Comparison of ENCODE assay signal across 14 cellular contexts in genomic region chr21:36478941-36479340, GRCh38. TPM values are rescaled to one million over a fixed set of nuclear protein-coding genes. Genes with fewer than 3 reads are reported as not detected.
DNase-seq lines count a peak whose midpoint lies in the region; ATAC-seq and TF ChIP-seq lines count a peak whose summit lies in the region.
"Had no signal": no experiment of that assay in that cellular context is flagged by ENCODE, and none has a peak within 500 bp of the region (broad histone marks: within the 10 kb centered on the region; RNA-seq: fewer than 3 reads in every experiment).

No MANE protein-coding gene starts in this region.

- DNase-seq in ELR (ENCODE audit: low read depth) (peak; percentile 8), OCI-LY7 (ENCODE audit: low spot score) (no peak), fibroblast of pulmonary artery (ENCODE audit: low read depth) (peak; percentile 14), osteoblast (ENCODE audit: insufficient read length, low spot score, missing footprints) (no peak), NCI-H510A (lab: John Stamatoyannopoulos, UW) (no peak), NCI-H69 (lab: John Stamatoyannopoulos, UW) (no peak), ureter (ENCODE audit: low spot score) (no peak)
- DNase-seq: activated naive CD8-positive, alpha-beta T cell treated with anti-CD3 and anti-CD28 coated beads for 36 hours; DMS79; NCI-H1436; stimulated activated naive CD4-positive, alpha-beta T cell treated with Interleukin-2 at 50 U/mL for 16 hours had no signal

- H3K4me2 ChIP-seq in OCI-LY7 (ENCODE audit: low read length) (no peak overlapping the region), osteoblast (ENCODE audit: insufficient read depth, low read length) (peak overlapping the region; percentile 87)

- TF ChIP-seq CTCF in OCI-LY7 (conservative IDR thresholded peaks at IDR 0.05; ENCODE audit: low read length) (peak; percentile 57; the same call in 1 of the 2 replicates), fibroblast of pulmonary artery (IDR thresholded peaks at IDR 0.05; ENCODE audit: low read length, missing control alignments) (peak; percentile 36), osteoblast (IDR thresholded peaks at IDR 0.05; ENCODE audit: extremely low read depth, low read depth, low read length) (peak; percentile 43)

- H3K4me1 ChIP-seq in OCI-LY7 (ENCODE audit: insufficient read depth, low read length, poor library complexity, severe bottlenecking) (no peaks in the 10 kb centered on the region), osteoblast (ENCODE audit: insufficient read depth, low read length) (peaks cover 26% of the 10 kb centered on the region)

- BruUV-seq in OCI-LY7 (replicated peaks; lab: Mats Ljungman, UMichigan): no TSS peak

- H3K27ac ChIP-seq in OCI-LY7 (ENCODE audit: low read depth, low read length, poor library complexity, severe bottlenecking) (no peak overlapping the region), osteoblast (ENCODE audit: low read depth, low read length) (peak overlapping the region; percentile 99)

- H3K4me3 ChIP-seq in OCI-LY7 (ENCODE audit: low read depth, low read length, poor library complexity, severe bottlenecking) (no peak overlapping the region), fibroblast of pulmonary artery (replicated peaks; ENCODE audit: low read depth, low read length) (no peak overlapping the region), osteoblast (ENCODE audit: insufficient read depth, low read length) (peak overlapping the region; percentile 59)
- H3K4me3 ChIP-seq: lung had no signal

- H3K79me2 ChIP-seq in OCI-LY7 (ENCODE audit: insufficient read depth, low read depth, low read length) (no peaks in the 10 kb centered on the region), osteoblast (ENCODE audit: insufficient read depth, low read length) (no peaks in the 10 kb centered on the region)

- no peaks in the 10 kb centered on the region for H3K27me3 ChIP-seq in osteoblast (ENCODE audit: insufficient read depth, low read length)

- CTCF ChIA-PET in OCI-LY7 (lab: Charles Lee; ENCODE audit: unreplicated experiment): no interaction called here

- no peaks in the 10 kb centered on the region for H4K20me1 ChIP-seq in OCI-LY7 (ENCODE audit: insufficient read depth, low read length)
- H4K20me1 ChIP-seq in osteoblast (ENCODE audit: insufficient read depth, low read length): no peaks in the 10 kb centered on the region

- no peak overlapping the region for H2AFZ ChIP-seq in OCI-LY7 (ENCODE audit: low read length)
- H2AFZ ChIP-seq in osteoblast (ENCODE audit: low read length): peak overlapping the region; percentile 77

- intact Hi-C loops in OCI-LY7 (cut with micrococcal nuclease; ENCODE audit: unreplicated experiment): no loop called here

- H3K36me3 ChIP-seq in OCI-LY7 (ENCODE audit: insufficient read depth, low read length): no peaks in the 10 kb centered on the region
- no peaks in the 10 kb centered on the region for H3K36me3 ChIP-seq in osteoblast (ENCODE audit: insufficient read depth, low read length)

- H3K9me2 ChIP-seq in OCI-LY7 (ENCODE audit: insufficient read depth, low read length): no peaks in the 10 kb centered on the region

- POLR2A ChIA-PET in OCI-LY7 (lab: Charles Lee): no interaction called here

- no peaks in the 10 kb centered on the region for H3K9me3 ChIP-seq in OCI-LY7 (ENCODE audit: low read length)
- H3K9me3 ChIP-seq in osteoblast (ENCODE audit: low read depth, low read length): no peaks in the 10 kb centered on the region

- ATAC-seq in GM21423 (IDR thresholded peaks at IDR 0.05; ENCODE audit: unreplicated experiment): no peak

RNA-seq across cellular contexts. Expression of gene CLDN14, which starts 1.0 kb away (rescaled TPM):
- not detected in 2 replicates for total RNA-seq in OCI-LY7 (2014; rRNA removed; shearing (Covaris generic))
- total RNA-seq in OCI-LY7 (2022) (not detected in 2 replicates), osteoblast (0.29 and 0.36 TPM in 2 replicates), ureter (not detected)
- total RNA-seq: activated naive CD8-positive, alpha-beta T cell treated with anti-CD3 and anti-CD28 coated beads for 36 hours; RPMI7951 had no signal

Comparison
In these comparisons a context has a peak if more than half of its experiments do, and no peak if none do; other contexts are left out.
1. DNase-seq: peak in ELR (single experiment) and fibroblast of pulmonary artery (single experiment); none in OCI-LY7 (single experiment), osteoblast (single experiment), NCI-H510A (single experiment), NCI-H69 (single experiment) and ureter (single experiment).
2. Peak in every context shown above with its lines, with median percentiles within 50 percentile points of each other: CTCF ChIP-seq.